In genomic region chr5:151179489-151179840, GRCh38 we compare ENCODE assay signal across 20 cellular contexts. TPM values are rescaled to one million over a fixed set of nuclear protein-coding genes. Genes with fewer than 3 reads are reported as not detected.
A peak's percentile ranks its signal among the peaks of the same experiment; 100 is the strongest.
DNase-seq lines count a peak whose midpoint lies in the region; ATAC-seq, FAIRE-seq and TF ChIP-seq lines count a peak whose summit lies in the region.
"Had no signal": no experiment of that assay in that cellular context is flagged by ENCODE, and none has a peak within 500 bp of the region (broad histone marks: within the 10 kb centered on the region; RNA-seq: fewer than 3 reads in every experiment).

No MANE protein-coding gene starts in this region.

- H3K36me3 ChIP-seq in SU-DHL-6 (ENCODE audit: low read length) = peaks cover 23% of the 10 kb centered on the region
- no peaks in the 10 kb centered on the region for H3K36me3 ChIP-seq in kidney (ENCODE audit: control insufficient read depth in 1 of 2, insufficient read depth in 2 of 2, low read length in 2 of 2)
- H3K36me3 ChIP-seq: MG63 had no signal

- no peaks in the 10 kb centered on the region for H4K20me1 ChIP-seq in SU-DHL-6 (ENCODE audit: low read depth, low read length)

- H3K4me1 ChIP-seq in kidney (ENCODE audit: control insufficient read depth in 1 of 2, insufficient read depth in 1 of 2, low read depth in 1 of 2, low read length in 2 of 2) = no peaks in the 10 kb centered on the region
- H3K4me1 ChIP-seq: Caco-2 had no signal

- intact Hi-C loops in kidney (cut with DNase I) = no loop called here

- H2AFZ ChIP-seq in SU-DHL-6 (ENCODE audit: low read depth, low read length, severe bottlenecking) = no peak overlapping the region

- H3K9me3 Mint-ChIP-seq in activated naive CD4-positive, alpha-beta T cell treated with anti-CD3 and anti-CD28 coated beads, Interleukin-2, amount 50 U/mL, for 24 hours = no peaks in the 10 kb centered on the region
- H3K9me3 Mint-ChIP-seq in effector memory CD8-positive, alpha-beta T cell = no peaks in the 10 kb centered on the region
- peaks cover 4% of the 10 kb centered on the region for H3K9me3 Mint-ChIP-seq in stimulated activated memory B cell treated with anti-CD40 and anti-IgM and Interleukin-4, amounts not matched to agents 10 μg/mL and 1 μg/mL and 100 μg/mL, for 72 hours

- no peak overlapping the region for H3K4me2 ChIP-seq in SU-DHL-6 (ENCODE audit: low read depth, low read length, poor library complexity, severe bottlenecking)
- H3K4me2 ChIP-seq: BLaER1 treated with 17β-estradiol and CSF1 and Interleukin-3, amounts not matched to agents 10 nM and 100 nM; KMS-11 had no signal

- 0 out of 2 replicates have a peak overlapping the region, but pooled peaks have one; percentile 41 for H3K27ac ChIP-seq in SU-DHL-6 (ENCODE audit: low read depth, low read length)
- H3K27ac ChIP-seq in kidney (ENCODE audit: low read depth in 2 of 2, low read length in 2 of 2) = no peak overlapping the region
- H3K27ac ChIP-seq: BLaER1 treated with 17β-estradiol and CSF1 and Interleukin-3, amounts not matched to agents 10 nM and 100 nM; KMS-11 had no signal

- no peaks in the 10 kb centered on the region for H3K79me2 ChIP-seq in SU-DHL-6 (ENCODE audit: insufficient read depth, low read length)

- no peak for FAIRE-seq in kidney (lab: Jason Lieb, UNC)
- FAIRE-seq: A204.1, H1, HepG2 had no signal

- no peaks in the 10 kb centered on the region for H3K9me3 ChIP-seq in SU-DHL-6 (ENCODE audit: insufficient read depth, low read length)
- no peaks in the 10 kb centered on the region for H3K9me3 ChIP-seq in kidney (ENCODE audit: control insufficient read depth in 1 of 2, low read length in 2 of 2)
- H3K9me3 ChIP-seq: BLaER1 treated with 17β-estradiol and CSF1 and Interleukin-3, amounts not matched to agents 10 nM and 100 nM; Caco-2; MG63 had no signal

- H3K4me3 ChIP-seq in SU-DHL-6 (ENCODE audit: insufficient read depth, low read length, poor library complexity, severe bottlenecking) = no peak overlapping the region
- H3K4me3 ChIP-seq in kidney (ENCODE audit: low read length in 2 of 2) = no peak overlapping the region
- H3K4me3 ChIP-seq: BLaER1 treated with 17β-estradiol and CSF1 and Interleukin-3, amounts not matched to agents 10 nM and 100 nM; MG63 had no signal

- H3K9ac ChIP-seq in SU-DHL-6 (ENCODE audit: low read length) (no peak overlapping the region), kidney (ENCODE audit: low read length in 2 of 2) (no peak overlapping the region)
- H3K9ac ChIP-seq: BLaER1 treated with 17β-estradiol and CSF1 and Interleukin-3, amounts not matched to agents 10 nM and 100 nM; KMS-11 had no signal

- no peaks in the 10 kb centered on the region for H3K27me3 ChIP-seq in SU-DHL-6 (ENCODE audit: low read length)
- H3K27me3 ChIP-seq: BLaER1 treated with 17β-estradiol and CSF1 and Interleukin-3, amounts not matched to agents 10 nM and 100 nM; MG63 had no signal

- TF ChIP-seq CTCF in SU-DHL-6 (IDR thresholded peaks at IDR 0.05; ENCODE audit: insufficient read depth, low read length, poor library complexity, severe bottlenecking) (no peak), kidney (IDR thresholded peaks at IDR 0.05; ENCODE audit: borderline replicate concordance, extremely low read depth, insufficient read depth) (no peak)

- ATAC-seq in effector memory CD8-positive, alpha-beta T cell (replicated peaks) = no peak
- ATAC-seq in stimulated activated memory B cell treated with anti-CD40 and anti-IgM and Interleukin-4, amounts not matched to agents 10 μg/mL and 1 μg/mL and 100 μg/mL, for 72 hours = no peak
- ATAC-seq: HepG2 had no signal

- H3K27ac Mint-ChIP-seq in activated naive CD4-positive, alpha-beta T cell treated with anti-CD3 and anti-CD28 coated beads, Interleukin-2, amount 50 U/mL, for 24 hours = peak overlapping the region; percentile 55
- peak overlapping the region; percentile 33 to 46 for H3K27ac Mint-ChIP-seq in effector memory CD8-positive, alpha-beta T cell
- H3K27ac Mint-ChIP-seq in stimulated activated memory B cell treated with anti-CD40 and anti-IgM and Interleukin-4, amounts not matched to agents 10 μg/mL and 1 μg/mL and 100 μg/mL, for 72 hours = peak overlapping the region; percentile 23

- no peak overlapping the region for H3K4me3 Mint-ChIP-seq in activated naive CD4-positive, alpha-beta T cell treated with anti-CD3 and anti-CD28 coated beads, Interleukin-2, amount 50 U/mL, for 24 hours
- no peak overlapping the region for H3K4me3 Mint-ChIP-seq in effector memory CD8-positive, alpha-beta T cell
- no peak overlapping the region for H3K4me3 Mint-ChIP-seq in stimulated activated memory B cell treated with anti-CD40 and anti-IgM and Interleukin-4, amounts not matched to agents 10 μg/mL and 1 μg/mL and 100 μg/mL, for 72 hours

- peaks cover 42% of the 10 kb centered on the region; the same call in 1 of the 2 replicates for H3F3A ChIP-seq in SU-DHL-6 (ENCODE audit: insufficient read depth)

- H3K27me3 Mint-ChIP-seq in activated naive CD4-positive, alpha-beta T cell treated with anti-CD3 and anti-CD28 coated beads, Interleukin-2, amount 50 U/mL, for 24 hours = no peaks in the 10 kb centered on the region
- no peaks in the 10 kb centered on the region for H3K27me3 Mint-ChIP-seq in effector memory CD8-positive, alpha-beta T cell
- no peaks in the 10 kb centered on the region for H3K27me3 Mint-ChIP-seq in stimulated activated memory B cell treated with anti-CD40 and anti-IgM and Interleukin-4, amounts not matched to agents 10 μg/mL and 1 μg/mL and 100 μg/mL, for 72 hours

- H3K36me3 Mint-ChIP-seq in activated naive CD4-positive, alpha-beta T cell treated with anti-CD3 and anti-CD28 coated beads, Interleukin-2, amount 50 U/mL, for 24 hours = peaks cover 12% of the 10 kb centered on the region
- H3K36me3 Mint-ChIP-seq in effector memory CD8-positive, alpha-beta T cell (ENCODE audit: insufficient read depth) = peaks cover 21% of the 10 kb centered on the region
- peaks cover 54% of the 10 kb centered on the region for H3K36me3 Mint-ChIP-seq in stimulated activated memory B cell treated with anti-CD40 and anti-IgM and Interleukin-4, amounts not matched to agents 10 μg/mL and 1 μg/mL and 100 μg/mL, for 72 hours

- no peak for DNase-seq in activated naive CD4-positive, alpha-beta T cell treated with Interleukin-2 at 50 U/mL for 16 hours
- DNase-seq in effector memory CD8-positive, alpha-beta T cell = no peak
- DNase-seq in amygdala (lab: John Stamatoyannopoulos, UW) (no peak), SKM-1 (lab: John Stamatoyannopoulos, UW; ENCODE audit: unreplicated experiment) (no peak), kidney (no peak)
- DNase-seq: DMS153, MG63, NCI-H1092 treated with DMSO at 0.1 percent for 48 hours, NCI-H2081 treated with DMSO at 0.1 percent for 48 hours, NCI-H510A treated with DMSO at 0.1 percent for 48 hours, NCI-H82 had no signal

- no peaks in the 10 kb centered on the region for H3K9me2 ChIP-seq in SU-DHL-6 (replicated peaks; ENCODE audit: insufficient read depth, low read length)

- peaks cover 22% of the 10 kb centered on the region for H3K4me1 Mint-ChIP-seq in activated naive CD4-positive, alpha-beta T cell treated with anti-CD3 and anti-CD28 coated beads, Interleukin-2, amount 50 U/mL, for 24 hours
- peaks cover 4% of the 10 kb centered on the region in 2 donors for H3K4me1 Mint-ChIP-seq in effector memory CD8-positive, alpha-beta T cell (ENCODE audit: low read depth in 2 of 2)
- peaks cover 46% of the 10 kb centered on the region for H3K4me1 Mint-ChIP-seq in stimulated activated memory B cell treated with anti-CD40 and anti-IgM and Interleukin-4, amounts not matched to agents 10 μg/mL and 1 μg/mL and 100 μg/mL, for 72 hours

RNA-seq across cellular contexts. Expression of gene ANXA6, which starts 21.9 kb away (rescaled TPM):
- 107 TPM for total RNA-seq in kidney
- 183 TPM for polyA plus RNA-seq in kidney (ENCODE audit: insufficient read depth, low read depth, low replicate concordance)

RNA-seq across cellular contexts. Expression of gene CCDC69, which starts 44.4 kb away (rescaled TPM):
- 22.8 TPM for total RNA-seq in kidney
- 11.1 TPM for polyA plus RNA-seq in kidney (ENCODE audit: insufficient read depth, low read depth, low replicate concordance)
